ENCODE assay signal across 19 cellular contexts in genomic region chr5:112196574-112196973, GRCh38.
A peak's percentile ranks its signal among the peaks of the same experiment; 100 is the strongest.
DNase-seq lines count a peak whose midpoint lies in the region; ATAC-seq and TF ChIP-seq lines count a peak whose summit lies in the region.
"Had no signal": no experiment of that assay in that cellular context is flagged by ENCODE, and none has a peak within 500 bp of the region (broad histone marks: within the 10 kb centered on the region; RNA-seq: fewer than 3 reads in every experiment).

No MANE protein-coding gene starts in this region.

- DNase-seq in DMS79 treated with DMSO at 0.1 percent for 48 hours (lab: John Stamatoyannopoulos, UW), result peak; percentile 69
- DNase-seq in glomerular visceral epithelial cell (ENCODE audit: extremely low spot score), result peak; percentile 15
- peak; percentile 81 for DNase-seq in left kidney (ENCODE audit: low read depth, low spot score)
- DNase-seq in thyroid gland, result peak; percentile 11 to 26
- no peak for DNase-seq in activated CD8-positive, alpha-beta memory T cell treated with anti-CD3 and anti-CD28 coated beads, Interleukin-2, amount 50 U/mL, for 48 hours
- DNase-seq in D341Med (ENCODE audit: low spot score), result no peak
- DNase-seq: 8988T; ACHN; AML-193; C1 segment of cervical spinal cord; Calu3; CD4-positive, alpha-beta memory T cell; COR-L47; DMS153; GOT3; HFFc6 had no signal

- TF ChIP-seq CTCF in thyroid gland (IDR thresholded peaks at IDR 0.05), result no peak

- H3K27me3 ChIP-seq in thyroid gland, result no peaks in the 10 kb centered on the region

- no peak overlapping the region for H3K4me3 ChIP-seq in thyroid gland (replicated peaks in 1 of 3)
- H3K4me3 ChIP-seq: A549, HAP-1 had no signal

- ATAC-seq in HG02938 (IDR thresholded peaks at IDR 0.05; ENCODE audit: unreplicated experiment), result no peak
- ATAC-seq: A549 had no signal

- WGBS in thyroid gland, 2 donors, result 29 to 36% methylated on average over 3 of the region's 3 CpGs

- peaks cover 0 to 3% of the 10 kb centered on the region in 2 donors for H3K36me3 ChIP-seq in thyroid gland
- H3K36me3 ChIP-seq: HAP-1 had no signal

- TF ChIP-seq POLR2A in thyroid gland (IDR thresholded peaks at IDR 0.05), result no peak

- intact Hi-C loops in thyroid gland (cut with DNase I), result no loop called here

- H3K27ac ChIP-seq in thyroid gland, result no peak overlapping the region
- H3K27ac ChIP-seq: A549 had no signal

- peaks cover 0 to 5% of the 10 kb centered on the region in 2 donors for H3K4me1 ChIP-seq in thyroid gland
- H3K4me1 ChIP-seq: A549, HAP-1 had no signal

- H3K9me3 ChIP-seq in thyroid gland, result no peaks in the 10 kb centered on the region
- H3K9me3 ChIP-seq: A549, HAP-1 had no signal

Comparison
In these comparisons a context has a peak if more than half of its experiments do, and no peak if none do; other contexts are left out.
1. DNase-seq: peak in DMS79 treated with DMSO at 0.1 percent for 48 hours (single experiment), glomerular visceral epithelial cell (single experiment), left kidney (single experiment) and thyroid gland (2 of 2); none in activated CD8-positive, alpha-beta memory T cell treated with anti-CD3 and anti-CD28 coated beads, Interleukin-2, amount 50 U/mL, for 48 hours (single experiment) and D341Med (single experiment).